In genomic region chr2:160491922-160492371, GRCh38 we compare ENCODE assay signal across 1 cellular context.
TF ChIP-seq lines count a peak whose summit lies in the region.

No MANE protein-coding gene starts in this region.

TF ChIP-seq in GM23338, 12 proteins besides CTCF, POLR2A, EP300 and RAD21 (continued from another document):
- TF ChIP-seq ZNF462 (CRISPR knock-in tag; IDR thresholded peaks at IDR 0.05) (no peak), REST (IDR thresholded peaks at IDR 0.05; ENCODE audit: unreplicated experiment) (no peak), ZNF114 (CRISPR knock-in tag; IDR thresholded peaks at IDR 0.05) (no peak), EZH2 (IDR thresholded peaks at IDR 0.05; ENCODE audit: low read depth, unreplicated experiment) (no peak), ETS1 (IDR thresholded peaks at IDR 0.05) (no peak), NANOG (IDR thresholded peaks at IDR 0.05; ENCODE audit: borderline replicate concordance) (no peak), ZNF331 (CRISPR knock-in tag; IDR thresholded peaks at IDR 0.05; ENCODE audit: low read depth) (no peak)
